ENCODE assay signal across 1 cellular context in the genomic region with DNA sequence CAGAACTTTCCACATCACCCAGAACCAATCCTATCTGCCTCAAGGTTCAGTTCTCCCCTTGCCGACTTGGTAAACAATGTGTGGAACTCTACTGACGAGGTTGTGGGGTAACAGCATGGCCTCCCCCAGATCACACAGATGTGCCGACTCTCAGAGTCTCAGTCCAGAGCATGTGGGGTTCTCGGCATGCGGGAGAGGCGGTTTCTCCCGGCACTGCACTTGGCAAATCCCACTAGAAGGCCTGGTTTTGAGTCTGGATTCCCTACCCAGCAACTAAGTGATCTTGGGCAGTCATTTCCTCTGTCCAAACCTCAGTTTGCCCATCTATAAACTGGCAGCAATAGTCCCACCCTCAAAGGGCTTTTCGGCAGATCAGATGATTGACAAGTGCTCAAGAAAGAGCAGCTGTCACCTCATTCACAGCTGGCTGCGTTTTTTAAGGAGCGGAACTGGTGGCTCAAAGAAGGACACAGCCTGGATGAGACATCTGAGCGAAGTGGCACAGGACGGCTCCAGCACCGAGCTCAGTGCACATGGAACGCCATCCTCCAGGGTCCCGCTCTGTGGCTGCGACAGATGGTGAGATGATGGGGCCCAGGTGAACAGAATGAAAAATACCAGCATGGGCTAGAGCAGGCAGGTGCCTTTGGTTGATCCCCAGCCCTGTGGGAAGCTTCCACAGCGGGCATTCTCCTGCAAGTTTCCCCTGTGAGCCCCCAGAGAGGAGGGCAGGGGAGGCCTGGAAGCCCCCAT.
TF ChIP-seq lines count a peak whose summit lies in the region.

No MANE protein-coding gene starts in this region.

TF ChIP-seq in HepG2, 621 proteins besides CTCF, POLR2A, EP300 and RAD21 (continued from another document):
- TF ChIP-seq ZNF749 (CRISPR knock-in tag; IDR thresholded peaks at IDR 0.05; ENCODE audit: borderline replicate concordance) = no peak
- no peak for TF ChIP-seq ZNF121 (CRISPR knock-in tag; IDR thresholded peaks at IDR 0.05)
- TF ChIP-seq RORA (CRISPR knock-in tag; IDR thresholded peaks at IDR 0.05) = no peak
- TF ChIP-seq CCDC6 (CRISPR knock-in tag; IDR thresholded peaks at IDR 0.05) = no peak
- no peak for TF ChIP-seq HNF4G (IDR thresholded peaks at IDR 0.05; ENCODE audit: borderline replicate concordance, low read depth, low read length)
- TF ChIP-seq HNF4G (CRISPR knock-in tag; IDR thresholded peaks at IDR 0.05; ENCODE audit: borderline replicate concordance, low read depth) = no peak
- TF ChIP-seq SCMH1 (CRISPR knock-in tag; IDR thresholded peaks at IDR 0.05; ENCODE audit: borderline replicate concordance) = no peak
- TF ChIP-seq, protein P1, sequence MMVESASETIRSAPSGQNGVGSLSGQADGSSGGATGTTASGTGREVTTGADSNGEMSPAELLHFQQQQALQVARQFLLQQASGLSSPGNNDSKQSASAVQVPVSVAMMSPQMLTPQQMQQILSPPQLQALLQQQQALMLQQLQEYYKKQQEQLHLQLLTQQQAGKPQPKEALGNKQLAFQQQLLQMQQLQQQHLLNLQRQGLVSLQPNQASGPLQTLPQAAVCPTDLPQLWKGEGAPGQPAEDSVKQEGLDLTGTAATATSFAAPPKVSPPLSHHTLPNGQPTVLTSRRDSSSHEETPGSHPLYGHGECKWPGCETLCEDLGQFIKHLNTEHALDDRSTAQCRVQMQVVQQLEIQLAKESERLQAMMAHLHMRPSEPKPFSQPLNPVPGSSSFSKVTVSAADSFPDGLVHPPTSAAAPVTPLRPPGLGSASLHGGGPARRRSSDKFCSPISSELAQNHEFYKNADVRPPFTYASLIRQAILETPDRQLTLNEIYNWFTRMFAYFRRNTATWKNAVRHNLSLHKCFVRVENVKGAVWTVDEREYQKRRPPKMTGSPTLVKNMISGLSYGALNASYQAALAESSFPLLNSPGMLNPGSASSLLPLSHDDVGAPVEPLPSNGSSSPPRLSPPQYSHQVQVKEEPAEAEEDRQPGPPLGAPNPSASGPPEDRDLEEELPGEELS (CRISPR knock-in tag; IDR thresholded peaks at IDR 0.05) = no peak
- TF ChIP-seq, protein P2, sequence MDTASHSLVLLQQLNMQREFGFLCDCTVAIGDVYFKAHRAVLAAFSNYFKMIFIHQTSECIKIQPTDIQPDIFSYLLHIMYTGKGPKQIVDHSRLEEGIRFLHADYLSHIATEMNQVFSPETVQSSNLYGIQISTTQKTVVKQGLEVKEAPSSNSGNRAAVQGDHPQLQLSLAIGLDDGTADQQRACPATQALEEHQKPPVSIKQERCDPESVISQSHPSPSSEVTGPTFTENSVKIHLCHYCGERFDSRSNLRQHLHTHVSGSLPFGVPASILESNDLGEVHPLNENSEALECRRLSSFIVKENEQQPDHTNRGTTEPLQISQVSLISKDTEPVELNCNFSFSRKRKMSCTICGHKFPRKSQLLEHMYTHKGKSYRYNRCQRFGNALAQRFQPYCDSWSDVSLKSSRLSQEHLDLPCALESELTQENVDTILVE (CRISPR knock-in tag; IDR thresholded peaks at IDR 0.05) = no peak
- no peak for TF ChIP-seq DMAP1 (CRISPR knock-in tag; IDR thresholded peaks at IDR 0.05)
- 0 out of 2 replicates have a peak, but pooled peaks have one; percentile 44 for TF ChIP-seq REL (CRISPR knock-in tag; conservative IDR thresholded peaks at IDR 0.05)
- no peak for TF ChIP-seq WIZ (CRISPR knock-in tag; IDR thresholded peaks at IDR 0.05)
- TF ChIP-seq, protein P3, sequence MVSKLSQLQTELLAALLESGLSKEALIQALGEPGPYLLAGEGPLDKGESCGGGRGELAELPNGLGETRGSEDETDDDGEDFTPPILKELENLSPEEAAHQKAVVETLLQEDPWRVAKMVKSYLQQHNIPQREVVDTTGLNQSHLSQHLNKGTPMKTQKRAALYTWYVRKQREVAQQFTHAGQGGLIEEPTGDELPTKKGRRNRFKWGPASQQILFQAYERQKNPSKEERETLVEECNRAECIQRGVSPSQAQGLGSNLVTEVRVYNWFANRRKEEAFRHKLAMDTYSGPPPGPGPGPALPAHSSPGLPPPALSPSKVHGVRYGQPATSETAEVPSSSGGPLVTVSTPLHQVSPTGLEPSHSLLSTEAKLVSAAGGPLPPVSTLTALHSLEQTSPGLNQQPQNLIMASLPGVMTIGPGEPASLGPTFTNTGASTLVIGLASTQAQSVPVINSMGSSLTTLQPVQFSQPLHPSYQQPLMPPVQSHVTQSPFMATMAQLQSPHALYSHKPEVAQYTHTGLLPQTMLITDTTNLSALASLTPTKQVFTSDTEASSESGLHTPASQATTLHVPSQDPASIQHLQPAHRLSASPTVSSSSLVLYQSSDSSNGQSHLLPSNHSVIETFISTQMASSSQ (IDR thresholded peaks at IDR 0.05; ENCODE audit: low read depth) = no peak
- TF ChIP-seq, protein P3 (CRISPR knock-in tag; IDR thresholded peaks at IDR 0.05; ENCODE audit: borderline replicate concordance) = no peak
- TF ChIP-seq, protein P4, sequence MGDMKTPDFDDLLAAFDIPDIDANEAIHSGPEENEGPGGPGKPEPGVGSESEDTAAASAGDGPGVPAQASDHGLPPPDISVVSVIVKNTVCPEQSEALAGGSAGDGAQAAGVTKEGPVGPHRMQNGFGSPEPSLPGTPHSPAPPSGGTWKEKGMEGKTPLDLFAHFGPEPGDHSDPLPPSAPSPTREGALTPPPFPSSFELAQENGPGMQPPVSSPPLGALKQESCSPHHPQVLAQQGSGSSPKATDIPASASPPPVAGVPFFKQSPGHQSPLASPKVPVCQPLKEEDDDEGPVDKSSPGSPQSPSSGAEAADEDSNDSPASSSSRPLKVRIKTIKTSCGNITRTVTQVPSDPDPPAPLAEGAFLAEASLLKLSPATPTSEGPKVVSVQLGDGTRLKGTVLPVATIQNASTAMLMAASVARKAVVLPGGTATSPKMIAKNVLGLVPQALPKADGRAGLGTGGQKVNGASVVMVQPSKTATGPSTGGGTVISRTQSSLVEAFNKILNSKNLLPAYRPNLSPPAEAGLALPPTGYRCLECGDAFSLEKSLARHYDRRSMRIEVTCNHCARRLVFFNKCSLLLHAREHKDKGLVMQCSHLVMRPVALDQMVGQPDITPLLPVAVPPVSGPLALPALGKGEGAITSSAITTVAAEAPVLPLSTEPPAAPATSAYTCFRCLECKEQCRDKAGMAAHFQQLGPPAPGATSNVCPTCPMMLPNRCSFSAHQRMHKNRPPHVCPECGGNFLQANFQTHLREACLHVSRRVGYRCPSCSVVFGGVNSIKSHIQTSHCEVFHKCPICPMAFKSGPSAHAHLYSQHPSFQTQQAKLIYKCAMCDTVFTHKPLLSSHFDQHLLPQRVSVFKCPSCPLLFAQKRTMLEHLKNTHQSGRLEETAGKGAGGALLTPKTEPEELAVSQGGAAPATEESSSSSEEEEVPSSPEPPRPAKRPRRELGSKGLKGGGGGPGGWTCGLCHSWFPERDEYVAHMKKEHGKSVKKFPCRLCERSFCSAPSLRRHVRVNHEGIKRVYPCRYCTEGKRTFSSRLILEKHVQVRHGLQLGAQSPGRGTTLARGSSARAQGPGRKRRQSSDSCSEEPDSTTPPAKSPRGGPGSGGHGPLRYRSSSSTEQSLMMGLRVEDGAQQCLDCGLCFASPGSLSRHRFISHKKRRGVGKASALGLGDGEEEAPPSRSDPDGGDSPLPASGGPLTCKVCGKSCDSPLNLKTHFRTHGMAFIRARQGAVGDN (CRISPR knock-in tag; IDR thresholded peaks at IDR 0.05) = peak; percentile 64
- no peak for TF ChIP-seq SP1 (IDR thresholded peaks at IDR 0.05)
- no peak for TF ChIP-seq SP1 (CRISPR knock-in tag; IDR thresholded peaks at IDR 0.05)
- TF ChIP-seq, protein P5, sequence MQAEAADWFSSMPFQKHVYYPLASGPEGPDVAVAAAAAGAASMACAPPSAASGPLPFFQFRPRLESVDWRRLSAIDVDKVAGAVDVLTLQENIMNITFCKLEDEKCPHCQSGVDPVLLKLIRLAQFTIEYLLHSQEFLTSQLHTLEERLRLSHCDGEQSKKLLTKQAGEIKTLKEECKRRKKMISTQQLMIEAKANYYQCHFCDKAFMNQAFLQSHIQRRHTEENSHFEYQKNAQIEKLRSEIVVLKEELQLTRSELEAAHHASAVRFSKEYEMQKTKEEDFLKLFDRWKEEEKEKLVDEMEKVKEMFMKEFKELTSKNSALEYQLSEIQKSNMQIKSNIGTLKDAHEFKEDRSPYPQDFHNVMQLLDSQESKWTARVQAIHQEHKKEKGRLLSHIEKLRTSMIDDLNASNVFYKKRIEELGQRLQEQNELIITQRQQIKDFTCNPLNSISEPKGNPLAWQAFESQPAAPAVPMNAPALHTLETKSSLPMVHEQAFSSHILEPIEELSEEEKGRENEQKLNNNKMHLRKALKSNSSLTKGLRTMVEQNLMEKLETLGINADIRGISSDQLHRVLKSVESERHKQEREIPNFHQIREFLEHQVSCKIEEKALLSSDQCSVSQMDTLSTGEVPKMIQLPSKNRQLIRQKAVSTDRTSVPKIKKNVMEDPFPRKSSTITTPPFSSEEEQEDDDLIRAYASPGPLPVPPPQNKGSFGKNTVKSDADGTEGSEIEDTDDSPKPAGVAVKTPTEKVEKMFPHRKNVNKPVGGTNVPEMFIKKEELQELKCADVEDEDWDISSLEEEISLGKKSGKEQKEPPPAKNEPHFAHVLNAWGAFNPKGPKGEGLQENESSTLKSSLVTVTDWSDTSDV (CRISPR knock-in tag; IDR thresholded peaks at IDR 0.05) = no peak
- no peak for TF ChIP-seq CENPT (CRISPR knock-in tag; IDR thresholded peaks at IDR 0.05; ENCODE audit: low read depth)
- TF ChIP-seq ZNF629 (CRISPR knock-in tag; conservative IDR thresholded peaks at IDR 0.05) = peak; percentile 88
- no peak for TF ChIP-seq MTF1 (CRISPR knock-in tag; IDR thresholded peaks at IDR 0.05)
